8 cellular contexts compared by ENCODE assay signal in the genomic region with DNA sequence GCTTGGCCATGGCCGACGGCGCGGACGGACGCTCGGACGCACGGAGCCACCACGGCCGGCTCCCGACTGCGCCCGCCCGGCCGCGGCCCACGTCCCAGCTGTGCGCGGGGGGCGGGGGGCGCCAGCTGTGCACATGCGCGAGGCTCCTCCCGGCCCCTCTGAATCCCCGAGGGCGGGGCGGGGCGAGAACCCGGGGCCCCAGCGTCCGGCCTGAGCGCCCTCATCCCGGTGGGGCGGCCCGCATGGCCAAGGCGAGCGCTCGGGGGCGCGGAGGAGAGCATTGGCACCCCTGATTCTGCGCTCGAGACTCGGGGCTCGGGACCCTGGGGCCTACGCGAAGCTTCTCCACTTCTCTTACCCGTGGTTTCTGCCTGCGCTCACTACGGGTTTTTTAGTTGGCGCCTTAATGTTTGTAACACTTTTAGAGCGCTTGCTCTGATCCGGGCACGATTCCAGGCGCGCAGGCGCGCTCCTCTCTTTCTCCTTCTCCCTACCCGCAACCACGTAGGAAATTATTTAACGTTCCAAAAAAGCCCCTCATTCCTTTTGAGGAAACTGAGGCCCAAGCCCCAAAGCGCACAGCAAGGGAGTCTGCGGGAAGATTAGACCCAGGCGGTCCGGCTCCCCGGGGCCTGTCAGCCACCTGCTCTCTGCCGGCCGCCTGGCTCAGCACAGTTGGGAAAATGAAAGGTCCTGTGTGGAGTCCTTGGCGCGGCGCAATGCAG. TPM values are rescaled to one million over a fixed set of nuclear protein-coding genes. Genes with fewer than 3 reads are reported as not detected.
DNase-seq lines count a peak whose midpoint lies in the region; ATAC-seq and TF ChIP-seq lines count a peak whose summit lies in the region.

A gene with protein sequence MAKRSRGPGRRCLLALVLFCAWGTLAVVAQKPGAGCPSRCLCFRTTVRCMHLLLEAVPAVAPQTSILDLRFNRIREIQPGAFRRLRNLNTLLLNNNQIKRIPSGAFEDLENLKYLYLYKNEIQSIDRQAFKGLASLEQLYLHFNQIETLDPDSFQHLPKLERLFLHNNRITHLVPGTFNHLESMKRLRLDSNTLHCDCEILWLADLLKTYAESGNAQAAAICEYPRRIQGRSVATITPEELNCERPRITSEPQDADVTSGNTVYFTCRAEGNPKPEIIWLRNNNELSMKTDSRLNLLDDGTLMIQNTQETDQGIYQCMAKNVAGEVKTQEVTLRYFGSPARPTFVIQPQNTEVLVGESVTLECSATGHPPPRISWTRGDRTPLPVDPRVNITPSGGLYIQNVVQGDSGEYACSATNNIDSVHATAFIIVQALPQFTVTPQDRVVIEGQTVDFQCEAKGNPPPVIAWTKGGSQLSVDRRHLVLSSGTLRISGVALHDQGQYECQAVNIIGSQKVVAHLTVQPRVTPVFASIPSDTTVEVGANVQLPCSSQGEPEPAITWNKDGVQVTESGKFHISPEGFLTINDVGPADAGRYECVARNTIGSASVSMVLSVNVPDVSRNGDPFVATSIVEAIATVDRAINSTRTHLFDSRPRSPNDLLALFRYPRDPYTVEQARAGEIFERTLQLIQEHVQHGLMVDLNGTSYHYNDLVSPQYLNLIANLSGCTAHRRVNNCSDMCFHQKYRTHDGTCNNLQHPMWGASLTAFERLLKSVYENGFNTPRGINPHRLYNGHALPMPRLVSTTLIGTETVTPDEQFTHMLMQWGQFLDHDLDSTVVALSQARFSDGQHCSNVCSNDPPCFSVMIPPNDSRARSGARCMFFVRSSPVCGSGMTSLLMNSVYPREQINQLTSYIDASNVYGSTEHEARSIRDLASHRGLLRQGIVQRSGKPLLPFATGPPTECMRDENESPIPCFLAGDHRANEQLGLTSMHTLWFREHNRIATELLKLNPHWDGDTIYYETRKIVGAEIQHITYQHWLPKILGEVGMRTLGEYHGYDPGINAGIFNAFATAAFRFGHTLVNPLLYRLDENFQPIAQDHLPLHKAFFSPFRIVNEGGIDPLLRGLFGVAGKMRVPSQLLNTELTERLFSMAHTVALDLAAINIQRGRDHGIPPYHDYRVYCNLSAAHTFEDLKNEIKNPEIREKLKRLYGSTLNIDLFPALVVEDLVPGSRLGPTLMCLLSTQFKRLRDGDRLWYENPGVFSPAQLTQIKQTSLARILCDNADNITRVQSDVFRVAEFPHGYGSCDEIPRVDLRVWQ (N-terminal part only) (minus strand): TSS at position 70 of the 725 bp plus-strand sequence. CDS start 60 bp downstream, at position 10.

- H3K4me1 ChIP-seq in ectodermal cell (ENCODE audit: control insufficient read depth, insufficient read depth, low read length) (peaks cover 13% of the 10 kb centered on the region), mesenchymal stem cell (ENCODE audit: control insufficient read depth, insufficient read depth, low read depth, low read length) (peaks cover 33% of the 10 kb centered on the region), transverse colon (peaks cover 5 to 17% (median 12%) of the 10 kb centered on the region in 4 donors)

- H3K14ac ChIP-seq in mesenchymal stem cell (ENCODE audit: low read length in 2 of 2) = peak within 1 kb of the TSS; percentile 48 to 94

- peak within 1 kb of the TSS; percentile 58 for H2BK15ac ChIP-seq in mesenchymal stem cell (ENCODE audit: low read depth, poor library complexity, severe bottlenecking)

- peak within 1 kb of the TSS; percentile 84 for H3K27ac ChIP-seq in ectodermal cell (ENCODE audit: insufficient read depth, low read depth, low read length, poor library complexity, severe bottlenecking)
- H3K27ac ChIP-seq in mesenchymal stem cell (ENCODE audit: low read length, poor library complexity, severe bottlenecking) = peak within 1 kb of the TSS; percentile 94
- H3K27ac ChIP-seq in transverse colon = peak within 1 kb of the TSS; percentile 93 to 96 (median 93)

- H4K8ac ChIP-seq in mesenchymal stem cell (ENCODE audit: low read length) = peak within 1 kb of the TSS; percentile 55

- peak within 1 kb of the TSS; percentile 60 to 97 for H3K4ac ChIP-seq in mesenchymal stem cell (ENCODE audit: low read depth in 1 of 2, low read length in 2 of 2)

- DNase-seq in ELR (ENCODE audit: low read depth) (peak; percentile 74), NCI-H460 (ENCODE audit: extremely low read depth, low read depth) (no peak), mesenchymal stem cell (peak; percentile 78), transverse colon (peak; percentile 45)

- H3K4me3 ChIP-seq in ectodermal cell (ENCODE audit: insufficient read depth, low read depth, low read length) = peak within 1 kb of the TSS; percentile 64
- peak within 1 kb of the TSS; percentile 82 to 92 for H3K4me3 ChIP-seq in mesenchymal stem cell (ENCODE audit: insufficient read depth in 1 of 2, low read depth in 1 of 2, low read length in 2 of 2)
- H3K4me3 ChIP-seq in transverse colon = peak within 1 kb of the TSS; percentile 37 to 80 (median 66)

- no peak for TF ChIP-seq EP300 in transverse colon (IDR thresholded peaks at IDR 0.05; ENCODE audit: low read depth)

- WGBS in ectodermal cell, 2 experiments = 20 to 21% methylated on average over 71 of the region's 71 CpGs
- 2% methylated on average over 67 of the region's 71 CpGs for WGBS in mesenchymal stem cell
- 0 to 8% methylated on average over 14 to 44 of the region's 71 CpGs for WGBS in transverse colon (ENCODE audit: low coverage in 1 of 2), 2 donors

- H3K9me3 ChIP-seq in ectodermal cell (ENCODE audit: control insufficient read depth, low read length) (no peaks in the 10 kb centered on the region), mesenchymal stem cell (ENCODE audit: control insufficient read depth, low read length) (no peaks in the 10 kb centered on the region), transverse colon (no peaks in the 10 kb centered on the region)

- TF ChIP-seq POLR2A in transverse colon (IDR thresholded peaks at IDR 0.05) = no peak

- no peak for TF ChIP-seq CTCF in transverse colon (IDR thresholded peaks at IDR 0.05)

- peaks cover 18% of the 10 kb centered on the region for H3K79me1 ChIP-seq in mesenchymal stem cell (replicated peaks; ENCODE audit: low read length, poor library complexity, severe bottlenecking)

- H2AK5ac ChIP-seq in mesenchymal stem cell (ENCODE audit: low read length, severe bottlenecking) = peak within 1 kb of the TSS; percentile 36

- H3K36me3 ChIP-seq in ectodermal cell (ENCODE audit: control insufficient read depth, insufficient read depth, low read length) (no peaks in the 10 kb centered on the region), mesenchymal stem cell (ENCODE audit: control insufficient read depth in 1 of 2, insufficient read depth in 2 of 2, low read depth in 1 of 2, low read length in 2 of 2) (peaks cover 0 to 33% of the 10 kb centered on the region in 2 experiments), transverse colon (no peaks in the 10 kb centered on the region)

- intact Hi-C loops in transverse colon (cut with DNase I; ENCODE audit: low total_unique reads) = no loop called here

- H3K18ac ChIP-seq in mesenchymal stem cell (ENCODE audit: low read depth in 1 of 2, low read length in 2 of 2) = peak within 1 kb of the TSS; percentile 89 to 95

- in situ Hi-C loops in transverse colon (cut with MboI; ENCODE audit: low pct_ligation_motif_present in 1 of 4, low pct_unique_long_range_greater_than_20kb in 1 of 4, low sequenced_read_pairs in 3 of 4) = loop anchor here (10.0 to 25.0 kb wide), 4 partner anchors 70 to 157 kb away; no protein-coding TSS in a partner anchor

- H3K4me2 ChIP-seq in mesenchymal stem cell (ENCODE audit: low read length, poor library complexity, severe bottlenecking) = peak within 1 kb of the TSS; percentile 77

- H3K9ac ChIP-seq in mesenchymal stem cell (ENCODE audit: low read length) = peak within 1 kb of the TSS; percentile 91

- H3K23ac ChIP-seq in mesenchymal stem cell (ENCODE audit: low read length in 2 of 2) = peak within 1 kb of the TSS in 1 of 2 experiments; percentile 75

- H3K27me3 ChIP-seq in ectodermal cell (ENCODE audit: control insufficient read depth, insufficient read depth, low read length, poor library complexity, severe bottlenecking) (peaks cover 44% of the 10 kb centered on the region), mesenchymal stem cell (ENCODE audit: control insufficient read depth in 1 of 2, insufficient read depth in 1 of 2, low read length in 2 of 2) (peaks cover 0 to 37% of the 10 kb centered on the region in 2 experiments), transverse colon (peaks cover 31% of the 10 kb centered on the region)

- peak within 1 kb of the TSS; percentile 96 for H2BK5ac ChIP-seq in mesenchymal stem cell (ENCODE audit: low read depth, low read length, poor library complexity, severe bottlenecking)

- H4K91ac ChIP-seq in mesenchymal stem cell (ENCODE audit: low read length) = peak within 1 kb of the TSS; percentile 93

- peak within 1 kb of the TSS; percentile 28 to 59 for H2BK12ac ChIP-seq in mesenchymal stem cell (ENCODE audit: low read length in 2 of 2)

- H2AFZ ChIP-seq in mesenchymal stem cell (ENCODE audit: low read depth, low read length) = peak within 1 kb of the TSS; percentile 18

- no peak for ATAC-seq in HG03175 (IDR thresholded peaks at IDR 0.05; ENCODE audit: unreplicated experiment)
- ATAC-seq in GM19452 (IDR thresholded peaks at IDR 0.05; ENCODE audit: unreplicated experiment) = no peak
- ATAC-seq in GM19035 (IDR thresholded peaks at IDR 0.05; ENCODE audit: unreplicated experiment) = no peak

- peak within 1 kb of the TSS; percentile 99 for H2BK120ac ChIP-seq in mesenchymal stem cell (ENCODE audit: low read depth, low read length)

RNA-seq across cellular contexts. Expression of the gene that starts here (rescaled TPM):
- 25.1 and 28.9 TPM in 2 replicates for total RNA-seq in NCI-H460 (2014; rRNA removed; shearing (Covaris generic))
- 5.9 and 7.5 TPM in 2 replicates for polyA plus RNA-seq in NCI-H460 (2014; cell fraction: nucleus; rRNA removed)
- 116 TPM for polyA plus RNA-seq in ectodermal cell (2013, experiment 1 of 4)
- polyA plus RNA-seq in ectodermal cell (2013, experiment 2 of 4) = 147 TPM
- 89.5 TPM for polyA plus RNA-seq in ectodermal cell (2013, experiment 3 of 4)
- polyA plus RNA-seq in ectodermal cell (2013, experiment 4 of 4) = 110 TPM
- 621 TPM for polyA plus RNA-seq in mesenchymal stem cell (2013, experiment 1 of 2)
- 614 TPM for polyA plus RNA-seq in mesenchymal stem cell (2013, experiment 2 of 2)
- total RNA-seq in transverse colon = 10 to 100 TPM in 3 of 4 donors, 1 to 10 TPM in 1; 9.0 to 46.2 (median 18.5) TPM
